Comparison of ENCODE assay signal across 21 cellular contexts in genomic region chr9:135547756-135548736, GRCh38. TPM values are rescaled to one million over a fixed set of nuclear protein-coding genes. Genes with fewer than 3 reads are reported as not detected.
DNase-seq lines count a peak whose midpoint lies in the region; ATAC-seq, FAIRE-seq and TF ChIP-seq lines count a peak whose summit lies in the region.
"Had no signal": no experiment of that assay in that cellular context is flagged by ENCODE, and none has a peak within 500 bp of the region (broad histone marks: within the 10 kb centered on the region; RNA-seq: fewer than 3 reads in every experiment).

No MANE protein-coding gene starts in this region.

- TF ChIP-seq RAD21 in H1 (IDR thresholded peaks at IDR 0.05 in 1 of 2, conservative IDR thresholded peaks at IDR 0.05 in 1 of 2; ENCODE audit: low read depth in 2 of 2, low read length in 2 of 2) = no peak

- intact Hi-C loops in spleen (cut with DNase I; ENCODE audit: low total_unique reads) = no loop called here
- intact Hi-C loops in aorta (cut with DNase I) = no loop called here

- H2BK5ac ChIP-seq in H1 (ENCODE audit: low read depth, low read length) (no peak overlapping the region), neuronal stem cell (ENCODE audit: low read length) (no peak overlapping the region)

- H2BK20ac ChIP-seq in H1 (ENCODE audit: low read length) = no peak overlapping the region

- TF ChIP-seq CTCF in H1 (IDR thresholded peaks at IDR 0.05; ENCODE audit: control extremely low read depth in 1 of 3, insufficient read depth in 1 of 3, low read depth in 1 of 3, low read length in 3 of 3) (no peak), spleen (IDR thresholded peaks at IDR 0.05 in 8 of 11, conservative IDR thresholded peaks at IDR 0.05 in 3 of 11) (no peak), HFFc6 (IDR thresholded peaks at IDR 0.05) (no peak)

- H3K36me3 ChIP-seq in H7 (replicated peaks; ENCODE audit: control insufficient read depth, insufficient read depth, low read length) (no peaks in the 10 kb centered on the region), H1 (ENCODE audit: control insufficient read depth in 2 of 4, insufficient read depth in 4 of 4, low read length in 3 of 4) (no peaks in the 10 kb centered on the region), neuronal stem cell (replicated peaks in 1 of 2; ENCODE audit: control insufficient read depth in 2 of 2, insufficient read depth in 2 of 2, low read length in 2 of 2) (no peaks in the 10 kb centered on the region), spleen (no peaks in the 10 kb centered on the region), aorta (ENCODE audit: control insufficient read depth in 1 of 2, insufficient read depth in 2 of 2, low read length in 1 of 2) (no peaks in the 10 kb centered on the region)
- H3K36me3 ChIP-seq: BE2C had no signal

- no peaks in the 10 kb centered on the region for H3K27me3 ChIP-seq in H7 (ENCODE audit: control insufficient read depth, insufficient read depth, low read length)
- H3K27me3 ChIP-seq in H1 (replicated peaks in 1 of 4; ENCODE audit: control insufficient read depth in 3 of 4, extremely low read depth in 1 of 4, insufficient read depth in 3 of 4, low read length in 3 of 4) = no peaks in the 10 kb centered on the region
- peaks cover 0 to 27% (median 0%) of the 10 kb centered on the region in 3 experiments for H3K27me3 ChIP-seq in neuronal stem cell (ENCODE audit: control insufficient read depth in 3 of 3, insufficient read depth in 3 of 3, low read depth in 1 of 3, low read length in 3 of 3)
- peaks cover 0 to 19% (median 0%) of the 10 kb centered on the region in 7 donors for H3K27me3 ChIP-seq in spleen (replicated peaks in 1 of 7)
- H3K27me3 ChIP-seq in aorta (ENCODE audit: control insufficient read depth in 1 of 2, insufficient read depth in 2 of 2, low read length in 1 of 2) = no peaks in the 10 kb centered on the region
- H3K27me3 ChIP-seq: BE2C had no signal

- TF ChIP-seq POLR2A in H1 (IDR thresholded peaks at IDR 0.05; ENCODE audit: control extremely low read depth in 1 of 2, low read depth in 2 of 2, low read length in 2 of 2) (no peak), spleen (IDR thresholded peaks at IDR 0.05) (no peak)

- TF ChIP-seq EP300 in H1 (IDR thresholded peaks at IDR 0.05; ENCODE audit: borderline replicate concordance in 1 of 2, low read depth in 2 of 2, low read length in 2 of 2) = no peak

- no peaks in the 10 kb centered on the region for H3K4me1 Mint-ChIP-seq in HFFc6 (ENCODE audit: low read depth)
- H3K4me1 Mint-ChIP-seq: CD4-positive, alpha-beta memory T cell; H9 had no signal

- DNase-seq in H7 (peak; percentile 41), H1 (ENCODE audit: low read depth in 1 of 2, low spot score in 2 of 2) (no peak), neuronal stem cell (ENCODE audit: low spot score) (no peak), spleen (peak; percentile 48), HFFc6 (no peak), AML-193 (lab: John Stamatoyannopoulos, UW) (no peak), aorta (no peak)
- DNase-seq: ACHN; BE2C; CD4-positive, alpha-beta memory T cell; DMS79; GM23248; H9 had no signal

- H3K23me2 ChIP-seq in H1 (ENCODE audit: low read depth, low read length) = no peaks in the 10 kb centered on the region

- H2BK120ac ChIP-seq in H1 (replicated peaks; ENCODE audit: low read depth, low read length) (no peak overlapping the region), neuronal stem cell (ENCODE audit: low read depth, low read length) (no peak overlapping the region)

- peaks cover 16% of the 10 kb centered on the region for H3K27me3 Mint-ChIP-seq in HFFc6 (ENCODE audit: insufficient read depth)

- H3K27ac Mint-ChIP-seq in HFFc6 = no peak overlapping the region
- H3K27ac Mint-ChIP-seq: H9 had no signal

- H3K4me2 ChIP-seq in H1 (ENCODE audit: insufficient read depth in 1 of 2, low read depth in 2 of 2, low read length in 2 of 2) = no peak overlapping the region
- no peak overlapping the region for H3K4me2 ChIP-seq in neuronal stem cell (ENCODE audit: insufficient read depth, low read length, poor library complexity, severe bottlenecking)

- H2AK5ac ChIP-seq in H1 (ENCODE audit: low read depth, low read length) = no peak overlapping the region
- H2AK5ac ChIP-seq in neuronal stem cell (ENCODE audit: low read depth, low read length) = no peak overlapping the region

- CTCF ChIA-PET in H1 (lab: Charles Lee; ENCODE audit: partially characterized antibody) = interaction anchor here (0.7 to 1.0 kb wide), 2 partner anchors 8 to 17 kb away, joined by 3 to 4 read pairs; no protein-coding TSS in a partner anchor

- H3K18ac ChIP-seq in H1 (ENCODE audit: extremely low read depth, low read length) (no peak overlapping the region), neuronal stem cell (ENCODE audit: low read length) (no peak overlapping the region)

- no peaks in the 10 kb centered on the region for H3K36me3 Mint-ChIP-seq in HFFc6 (ENCODE audit: low read depth)
- H3K36me3 Mint-ChIP-seq: CD4-positive, alpha-beta memory T cell had no signal

- H2BK12ac ChIP-seq in H1 (ENCODE audit: low read depth, low read length) (no peak overlapping the region), neuronal stem cell (ENCODE audit: low read length) (no peak overlapping the region)

- H3K9me3 ChIP-seq in H1 (ENCODE audit: insufficient read depth in 2 of 2, low read depth in 1 of 2, low read length in 1 of 2) (no peaks in the 10 kb centered on the region), neuronal stem cell (replicated peaks in 1 of 2; ENCODE audit: control insufficient read depth in 2 of 2, insufficient read depth in 1 of 2, low read depth in 1 of 2, low read length in 2 of 2) (peaks cover 0 to 2% of the 10 kb centered on the region in 2 donors), spleen (no peaks in the 10 kb centered on the region), aorta (ENCODE audit: control insufficient read depth, low read length) (peaks cover 1% of the 10 kb centered on the region)
- H3K9me3 ChIP-seq: BE2C had no signal

- H4K20me1 ChIP-seq in H1 (replicated peaks in 1 of 2; ENCODE audit: control insufficient read depth in 1 of 2, insufficient read depth in 2 of 2, low read length in 2 of 2) = no peaks in the 10 kb centered on the region

- 84% methylated on average over 23 of the region's 28 CpGs; no CpG with 5 or more reads in 1 of the 2 experiments for WGBS in H1 (ENCODE audit: extremely low coverage in 1 of 2, insufficient coverage in 1 of 2, insufficient read length in 1 of 2, insufficient replicate concordance in 2 of 2, low coverage in 1 of 2, low lambda C conversion rate in 2 of 2, missing lambda C conversion rate in 1 of 2), 2 experiments
- no CpG with 5 or more reads among the region's 28 CpGs for WGBS in neuronal stem cell (ENCODE audit: extremely low coverage in 2 of 2, insufficient read length in 2 of 2, insufficient replicate concordance in 1 of 2), 2 donors
- 64 to 91% (median 81%) methylated on average over 19 to 28 of the region's 28 CpGs for WGBS in spleen, 5 donors
- WGBS in aorta, 2 donors = 83 to 87% methylated on average over 28 of the region's 28 CpGs

- no peaks in the 10 kb centered on the region for H3K9me3 Mint-ChIP-seq in HFFc6
- H3K9me3 Mint-ChIP-seq: H9 had no signal

- H3K23ac ChIP-seq in H1 (ENCODE audit: insufficient read length) (no peak overlapping the region), neuronal stem cell (ENCODE audit: low read depth, low read length, poor library complexity) (peak overlapping the region; percentile 25)

- POLR2A ChIA-PET in H1 (lab: Charles Lee; ENCODE audit: partially characterized antibody) = interaction anchor here (0.9 kb wide), 1 partner anchor 9 kb away, joined by 3 read pairs; no protein-coding TSS in a partner anchor

- no peak overlapping the region for H3K27ac ChIP-seq in H1 (ENCODE audit: low read depth, low read length)
- no peak overlapping the region for H3K27ac ChIP-seq in neuronal stem cell (replicated peaks; ENCODE audit: low read length)
- no peak overlapping the region for H3K27ac ChIP-seq in spleen
- no peak overlapping the region for H3K27ac ChIP-seq in aorta (ENCODE audit: low read depth in 1 of 2, low read length in 2 of 2)
- H3K27ac ChIP-seq: C4-2B, GM23248 had no signal

- H2BK15ac ChIP-seq in H1 (ENCODE audit: low read length) (no peak overlapping the region), neuronal stem cell (ENCODE audit: low read length) (no peak overlapping the region)

- H4K91ac ChIP-seq in H1 (replicated peaks; ENCODE audit: insufficient read length, low read length) = no peak overlapping the region
- H4K91ac ChIP-seq in neuronal stem cell (ENCODE audit: low read depth, low read length, poor library complexity) = no peak overlapping the region

- no peak overlapping the region for H3K14ac ChIP-seq in H1 (ENCODE audit: insufficient read length)
- peak overlapping the region; percentile 38 for H3K14ac ChIP-seq in neuronal stem cell (ENCODE audit: low read length)

- H3K9ac ChIP-seq in H1 (replicated peaks in 1 of 4; ENCODE audit: extremely low read depth in 1 of 4, low read depth in 3 of 4, low read length in 3 of 4) = no peak overlapping the region
- H3K9ac ChIP-seq in neuronal stem cell (ENCODE audit: low read depth, low read length, poor library complexity) = no peak overlapping the region
- H3K9ac ChIP-seq: GM23248 had no signal

- H3K79me2 ChIP-seq in H1 (ENCODE audit: control insufficient read depth in 1 of 2, insufficient read depth in 2 of 2, low read length in 2 of 2) = no peaks in the 10 kb centered on the region

- ATAC-seq in HG03159 (IDR thresholded peaks at IDR 0.05; ENCODE audit: unreplicated experiment) = no peak
- ATAC-seq in aorta (ENCODE audit: low FRiP score) = no peak
- ATAC-seq: HepG2 had no signal

- no peak overlapping the region for H3K4ac ChIP-seq in H1 (replicated peaks; ENCODE audit: insufficient read length, low read depth, low read length)
- no peak overlapping the region for H3K4ac ChIP-seq in neuronal stem cell (ENCODE audit: low read length)

- H2AFZ ChIP-seq in H1 (ENCODE audit: low read length) (no peak overlapping the region), neuronal stem cell (ENCODE audit: low read length) (no peak overlapping the region)
- H2AFZ ChIP-seq: GM23248 had no signal

- H4K8ac ChIP-seq in H1 (ENCODE audit: extremely low read depth, insufficient read depth, low read length) (peak overlapping the region; percentile 14; the same call in 1 of the 2 replicates), neuronal stem cell (ENCODE audit: low read depth, low read length) (no peak overlapping the region)

- no peak overlapping the region for H3K4me3 Mint-ChIP-seq in HFFc6
- H3K4me3 Mint-ChIP-seq: CD4-positive, alpha-beta memory T cell; H9 had no signal

- H3K79me1 ChIP-seq in H1 (ENCODE audit: low read depth, low read length) = no peaks in the 10 kb centered on the region
- H3K79me1 ChIP-seq in neuronal stem cell (ENCODE audit: low read depth, low read length) = peaks cover 2% of the 10 kb centered on the region

- no peak overlapping the region for H4K5ac ChIP-seq in H1 (ENCODE audit: insufficient read length, low read depth, low read length)

- no peak overlapping the region for H3K56ac ChIP-seq in H1 (replicated peaks; ENCODE audit: insufficient read length, low read depth, low read length)

- no peak overlapping the region for H3K4me3 ChIP-seq in H7 (ENCODE audit: insufficient read depth, low read depth, low read length)
- no peak overlapping the region for H3K4me3 ChIP-seq in H1 (ENCODE audit: extremely low read depth in 1 of 4, insufficient read depth in 2 of 4, low read depth in 3 of 4, low read length in 4 of 4)
- no peak overlapping the region for H3K4me3 ChIP-seq in neuronal stem cell (ENCODE audit: low read length in 2 of 2)
- H3K4me3 ChIP-seq in spleen = no peak overlapping the region
- no peak overlapping the region for H3K4me3 ChIP-seq in aorta (ENCODE audit: low read length in 2 of 2)
- H3K4me3 ChIP-seq: GM23248 had no signal

- FAIRE-seq in H1 (lab: Jason Lieb, UNC) = no peak
- FAIRE-seq: G401.6, GM12891, GM19239, HepG2, HTR-8/SVneo had no signal

- H3K4me1 ChIP-seq in H1 (replicated peaks in 1 of 4; ENCODE audit: control insufficient read depth in 3 of 4, insufficient read depth in 4 of 4, low read length in 3 of 4) (no peaks in the 10 kb centered on the region), neuronal stem cell (ENCODE audit: control insufficient read depth in 2 of 2, insufficient read depth in 1 of 2, low read depth in 1 of 2, low read length in 2 of 2) (no peaks in the 10 kb centered on the region), spleen (no peaks in the 10 kb centered on the region), aorta (ENCODE audit: control insufficient read depth in 1 of 2, insufficient read depth in 2 of 2, low read length in 2 of 2) (no peaks in the 10 kb centered on the region)

RNA-seq across cellular contexts. Expression of gene OBP2A, which starts 2.1 kb away (rescaled TPM):
- not detected in 2 replicates for total RNA-seq in H7 (2014; rRNA removed; shearing (Covaris generic))
- not detected in 2 replicates for total RNA-seq in H1 (2021; fragmentation: NEBNext Ultra II Directional; extraction: Animal tissue kit (Norgen Biotek cat#: 25700))
- polyA plus RNA-seq in H1 (2011; rRNA removed) (not detected in 2 replicates), spleen (not detected), aorta (not detected)
- not detected for polyA plus RNA-seq in H1 (2011; cell fraction: cytosol; rRNA removed)
- polyA plus RNA-seq in H1 (2011; cell fraction: nucleus; rRNA removed) = not detected
- polyA plus RNA-seq in H1 (2012, experiment 1 of 2) = not detected in 4 replicates
- not detected for polyA plus RNA-seq in H1 (2012, experiment 2 of 2)
- polyA plus RNA-seq in H1 (2013, experiment 1 of 2) = not detected
- not detected for polyA plus RNA-seq in H1 (2013, experiment 2 of 2)
- polyA minus RNA-seq in H1 (2011; rRNA and poly(A)+ RNA removed) = not detected in 2 replicates
- not detected for polyA minus RNA-seq in H1 (2011; cell fraction: cytosol; rRNA and poly(A)+ RNA removed)
- polyA minus RNA-seq in H1 (2011; cell fraction: nucleus; rRNA and poly(A)+ RNA removed) = not detected
- not detected for polyA plus RNA-seq in neuronal stem cell (2013, experiment 1 of 2)
- not detected for polyA plus RNA-seq in neuronal stem cell (2013, experiment 2 of 2)
- total RNA-seq in spleen (under 1 TPM in 1 of 7 donors, not detected in 6; 0.40 TPM), aorta (not detected)
- not detected for total RNA-seq in HFFc6 (2021; fragmentation: NEBNext Ultra II Directional; extraction: Animal tissue kit (Norgen Biotek cat#: 25700))
- total RNA-seq: A172; CD4-positive, alpha-beta memory T cell; GM23248; H9; HepG2 had no signal
- polyA plus RNA-seq: CD4-positive, alpha-beta memory T cell; GM23248 had no signal

RNA-seq across cellular contexts. Expression of gene PAEP, which starts 13.5 kb away (rescaled TPM):
- not detected in 2 replicates for total RNA-seq in H7 (2014; rRNA removed; shearing (Covaris generic))
- total RNA-seq in H1 (2021; fragmentation: NEBNext Ultra II Directional; extraction: Animal tissue kit (Norgen Biotek cat#: 25700)) = not detected in 2 replicates
- polyA plus RNA-seq in H1 (2011; rRNA removed) (0.19 TPM in 1 of 2 replicates, not detected in the other), spleen (not detected), aorta (not detected)
- polyA plus RNA-seq in H1 (2011; cell fraction: cytosol; rRNA removed) = not detected
- polyA plus RNA-seq in H1 (2011; cell fraction: nucleus; rRNA removed) = not detected
- polyA plus RNA-seq in H1 (2012, experiment 1 of 2) = not detected in 4 replicates
- polyA plus RNA-seq in H1 (2012, experiment 2 of 2) = not detected
- polyA plus RNA-seq in H1 (2013, experiment 1 of 2) = not detected
- 0.13 TPM for polyA plus RNA-seq in H1 (2013, experiment 2 of 2)
- not detected in 2 replicates for polyA minus RNA-seq in H1 (2011; rRNA and poly(A)+ RNA removed)
- polyA minus RNA-seq in H1 (2011; cell fraction: cytosol; rRNA and poly(A)+ RNA removed) = not detected
- polyA minus RNA-seq in H1 (2011; cell fraction: nucleus; rRNA and poly(A)+ RNA removed) = not detected
- polyA plus RNA-seq in neuronal stem cell (2013, experiment 1 of 2) = not detected
- not detected for polyA plus RNA-seq in neuronal stem cell (2013, experiment 2 of 2)
- total RNA-seq in spleen (not detected), aorta (not detected)
- not detected for total RNA-seq in HFFc6 (2021; fragmentation: NEBNext Ultra II Directional; extraction: Animal tissue kit (Norgen Biotek cat#: 25700))
- total RNA-seq: A172; CD4-positive, alpha-beta memory T cell; GM23248; H9 had no signal
- polyA plus RNA-seq: CD4-positive, alpha-beta memory T cell; GM23248 had no signal

RNA-seq across cellular contexts. Expression of gene LCN1, which starts 26.8 kb away (rescaled TPM):
- not detected in 2 replicates for total RNA-seq in H7 (2014; rRNA removed; shearing (Covaris generic))
- not detected in 2 replicates for total RNA-seq in H1 (2021; fragmentation: NEBNext Ultra II Directional; extraction: Animal tissue kit (Norgen Biotek cat#: 25700))
- not detected in 2 replicates for polyA plus RNA-seq in H1 (2011; rRNA removed)
- not detected for polyA plus RNA-seq in H1 (2011; cell fraction: cytosol; rRNA removed)
- polyA plus RNA-seq in H1 (2011; cell fraction: nucleus; rRNA removed) = not detected
- 0.24 TPM in 1 of 4 replicates, not detected in the others for polyA plus RNA-seq in H1 (2012, experiment 1 of 2)
- not detected for polyA plus RNA-seq in H1 (2012, experiment 2 of 2)
- 0.20 TPM for polyA plus RNA-seq in H1 (2013, experiment 1 of 2)
- not detected for polyA plus RNA-seq in H1 (2013, experiment 2 of 2)
- not detected in 2 replicates for polyA minus RNA-seq in H1 (2011; rRNA and poly(A)+ RNA removed)
- not detected for polyA minus RNA-seq in H1 (2011; cell fraction: cytosol; rRNA and poly(A)+ RNA removed)
- not detected for polyA minus RNA-seq in H1 (2011; cell fraction: nucleus; rRNA and poly(A)+ RNA removed)
- polyA plus RNA-seq in neuronal stem cell (2013, experiment 1 of 2) = not detected
- not detected for polyA plus RNA-seq in neuronal stem cell (2013, experiment 2 of 2)
- not detected for total RNA-seq in spleen
- polyA plus RNA-seq in spleen = under 1 TPM in 1 of 3 donors, not detected in 2; 0.09 TPM
- under 1 TPM in 2 of 6 experiments, not detected in 4; 0.28 to 0.46 TPM for total RNA-seq in HFFc6 (2021; fragmentation: NEBNext Ultra II Directional; extraction: Animal tissue kit (Norgen Biotek cat#: 25700))
- under 1 TPM in 1 of 2 donors, not detected in 1; 0.81 TPM for total RNA-seq in aorta
- not detected for polyA plus RNA-seq in aorta
- total RNA-seq: CD4-positive, alpha-beta memory T cell; GM23248; H9; HepG2 had no signal
- polyA plus RNA-seq: CD4-positive, alpha-beta memory T cell; GM23248; HepG2 had no signal

RNA-seq across cellular contexts. Expression of gene MRPS2, which starts 47.6 kb away (rescaled TPM):
- total RNA-seq in H7 (2014; rRNA removed; shearing (Covaris generic)) = 115 and 121 TPM in 2 replicates
- total RNA-seq in H1 (2021; fragmentation: NEBNext Ultra II Directional; extraction: Animal tissue kit (Norgen Biotek cat#: 25700)) = 78.6 and 78.8 TPM in 2 replicates
- polyA plus RNA-seq in H1 (2011; rRNA removed) = 476 and 530 TPM in 2 replicates
- polyA plus RNA-seq in H1 (2011; cell fraction: cytosol; rRNA removed) = 259 TPM
- polyA plus RNA-seq in H1 (2011; cell fraction: nucleus; rRNA removed) = 320 TPM
- 55.2 to 114 TPM (median 111 TPM) in 4 replicates for polyA plus RNA-seq in H1 (2012, experiment 1 of 2)
- 122 TPM for polyA plus RNA-seq in H1 (2012, experiment 2 of 2)
- 112 TPM for polyA plus RNA-seq in H1 (2013, experiment 1 of 2)
- 119 TPM for polyA plus RNA-seq in H1 (2013, experiment 2 of 2)
- 161 and 164 TPM in 2 replicates for polyA minus RNA-seq in H1 (2011; rRNA and poly(A)+ RNA removed)
- polyA minus RNA-seq in H1 (2011; cell fraction: cytosol; rRNA and poly(A)+ RNA removed) = 116 TPM
- 86.0 TPM for polyA minus RNA-seq in H1 (2011; cell fraction: nucleus; rRNA and poly(A)+ RNA removed)
- 88.3 TPM for polyA plus RNA-seq in neuronal stem cell (2013, experiment 1 of 2)
- 78.9 TPM for polyA plus RNA-seq in neuronal stem cell (2013, experiment 2 of 2)
- 10 to 100 TPM; 19.2 to 34.1 (median 24.1) TPM for total RNA-seq in spleen
- polyA plus RNA-seq in spleen = 10 to 100 TPM; 29.8 to 40.6 (median 34.5) TPM
- 10 to 100 TPM; 37.5 to 43.3 (median 38.6) TPM for total RNA-seq in HFFc6 (2021; fragmentation: NEBNext Ultra II Directional; extraction: Animal tissue kit (Norgen Biotek cat#: 25700))
- 10 to 100 TPM; 16.1 to 20.5 TPM for total RNA-seq in aorta
- 10 to 100 TPM; 15.5 to 30.5 TPM for polyA plus RNA-seq in aorta

Comparison
In these comparisons a context has a peak if more than half of its experiments do, and no peak if none do; other contexts are left out.
1. DNase-seq: peak in H7 (single experiment) and spleen (single experiment); none in H1 (0 of 2), neuronal stem cell (single experiment), HFFc6 (single experiment), AML-193 (0 of 2) and aorta (0 of 2).